32 cellular contexts compared by ENCODE assay signal in genomic region chr1:213793482-213794067, GRCh38.
"Had no signal": no experiment of that assay in that cellular context is flagged by ENCODE, and none has a peak within 500 bp of the region (broad histone marks: within the 10 kb centered on the region; RNA-seq: fewer than 3 reads in every experiment).

No MANE protein-coding gene starts in this region.

- ATAC-seq: activated CD4-positive, CD25-positive, alpha-beta regulatory T cell treated with anti-CD3 and anti-CD28 coated beads, Interleukin-2, amount 50 U/mL, for 24 hours; activated CD8-positive, alpha-beta memory T cell treated with anti-CD3 and anti-CD28 coated beads, Interleukin-2, amount 10 ng/mL, durations not matched to agents 7 days and 5 days; activated CD8-positive, alpha-beta T cell treated with anti-CD3 and anti-CD28 coated beads, Interleukin-2, amount 10 ng/mL, durations not matched to agents 7 days and 5 days; activated naive CD8-positive, alpha-beta T cell treated with anti-CD3 and anti-CD28 coated beads, Interleukin-2, amount 50 U/mL, for 24 hours; body of pancreas; effector memory CD8-positive, alpha-beta T cell; foreskin keratinocyte; gastrocnemius medialis; heart left ventricle had no signal

- H3K4me1 ChIP-seq: adrenal gland, body of pancreas, esophagus muscularis mucosa, foreskin keratinocyte, gastrocnemius medialis, heart left ventricle had no signal

- H3K4me3 ChIP-seq: adrenal gland, body of pancreas, esophagus muscularis mucosa, gastrocnemius medialis, heart left ventricle had no signal

- H3K27ac ChIP-seq: adrenal gland, body of pancreas, esophagus muscularis mucosa, foreskin keratinocyte, gastrocnemius medialis, heart left ventricle, WERI-Rb-1 had no signal

- DNase-seq: activated B cell treated with CpG ODN at 0.5 μM for 24 hours; activated CD4-positive, alpha-beta T cell treated with anti-CD3 and anti-CD28 coated beads for 48 hours; activated CD4-positive, alpha-beta T cell treated with anti-CD3 and anti-CD28 coated beads, Interleukin-2, amount 50 U/mL, for 1 hour; activated CD4-positive, alpha-beta T cell treated with anti-CD3 and anti-CD28 coated beads, Interleukin-2, amount 50 U/mL, for 48 hours; activated CD8-positive, alpha-beta memory T cell treated with anti-CD3 and anti-CD28 coated beads, Interleukin-2, amount 10 ng/mL, durations not matched to agents 7 days and 5 days; activated CD8-positive, alpha-beta memory T cell treated with anti-CD3 and anti-CD28 coated beads, Interleukin-2, amount 50 U/mL, for 4 hours; activated CD8-positive, alpha-beta T cell treated with anti-CD3 and anti-CD28 coated beads, Interleukin-2, amount 10 ng/mL, durations not matched to agents 7 days and 5 days; activated effector memory CD4-positive, alpha-beta T cell treated with anti-CD3 and anti-CD28 coated beads, Interleukin-2, amount 50 U/mL, for 16 hours; activated naive CD4-positive, alpha-beta T cell treated with anti-CD3 and anti-CD28 coated beads for 36 hours; activated naive CD8-positive, alpha-beta T cell treated with anti-CD3 and anti-CD28 coated beads for 36 hours; activated naive CD8-positive, alpha-beta T cell treated with anti-CD3 and anti-CD28 coated beads, Interleukin-2, amount 50 U/mL, for 24 hours; activated T-cell treated with anti-CD3 and anti-CD28 coated beads, Interleukin-2, amount 50 U/mL, for 1 hour; activated T-cell treated with anti-CD3 and anti-CD28 coated beads, Interleukin-2, amount 50 U/mL, for 48 hours; adrenal gland; amygdala; aorta; body of pancreas; caudate nucleus; cortex of kidney; dermis blood vessel endothelial cell; effector CD4-positive, alpha-beta T cell; effector memory CD8-positive, alpha-beta T cell; erythroblast; foreskin keratinocyte; gastrocnemius medialis; glutamatergic neuron; heart left ventricle; T1000; WERI-Rb-1 had no signal

- FAIRE-seq: colon had no signal

- H3K36me3 ChIP-seq: adrenal gland, esophagus muscularis mucosa, gastrocnemius medialis, heart left ventricle, WERI-Rb-1 had no signal

- H3K27me3 ChIP-seq: adrenal gland, body of pancreas, esophagus muscularis mucosa, foreskin keratinocyte, gastrocnemius medialis, heart left ventricle had no signal

- H3K9me3 ChIP-seq: adrenal gland, body of pancreas, esophagus muscularis mucosa, gastrocnemius medialis, heart left ventricle had no signal
